In genomic region chr20:44247676-44248419, GRCh38 we compare ENCODE assay signal across 9 cellular contexts. TPM values are rescaled to one million over a fixed set of nuclear protein-coding genes. Genes with fewer than 3 reads are reported as not detected.
A peak's percentile ranks its signal among the peaks of the same experiment; 100 is the strongest.
DNase-seq lines count a peak whose midpoint lies in the region; ATAC-seq and TF ChIP-seq lines count a peak whose summit lies in the region.
"Had no signal": no experiment of that assay in that cellular context is flagged by ENCODE, and none has a peak within 500 bp of the region (broad histone marks: within the 10 kb centered on the region; RNA-seq: fewer than 3 reads in every experiment).

No MANE protein-coding gene starts in this region.

- no peak overlapping the region for H2BK120ac ChIP-seq in mesenchymal stem cell (ENCODE audit: low read depth, low read length)

- no peak overlapping the region for H3K27ac ChIP-seq in mesenchymal stem cell (ENCODE audit: low read length, poor library complexity, severe bottlenecking)
- H3K27ac ChIP-seq: skin epidermis had no signal

- 6% methylated on average over 16 of the region's 26 CpGs for WGBS in mesenchymal stem cell

- H3K14ac ChIP-seq in mesenchymal stem cell (ENCODE audit: low read length in 2 of 2) = peak overlapping the region in 1 of 2 experiments; percentile 19

- no peaks in the 10 kb centered on the region for H3K9me3 ChIP-seq in mesenchymal stem cell (ENCODE audit: control insufficient read depth, low read length)

- no peak overlapping the region for H3K4me2 ChIP-seq in mesenchymal stem cell (ENCODE audit: low read length, poor library complexity, severe bottlenecking)

- H2AK5ac ChIP-seq in mesenchymal stem cell (ENCODE audit: low read length, severe bottlenecking) = no peak overlapping the region

- H3K27me3 ChIP-seq in mesenchymal stem cell (ENCODE audit: control insufficient read depth in 1 of 2, insufficient read depth in 1 of 2, low read length in 2 of 2) = peaks cover 36 to 59% of the 10 kb centered on the region in 2 experiments

- no peak overlapping the region for H2BK15ac ChIP-seq in mesenchymal stem cell (ENCODE audit: low read depth, poor library complexity, severe bottlenecking)

- no peak overlapping the region for H4K8ac ChIP-seq in mesenchymal stem cell (ENCODE audit: low read length)

- H3K79me1 ChIP-seq in mesenchymal stem cell (replicated peaks; ENCODE audit: low read length, poor library complexity, severe bottlenecking) = no peaks in the 10 kb centered on the region

- no peak overlapping the region for H3K18ac ChIP-seq in mesenchymal stem cell (ENCODE audit: low read depth in 1 of 2, low read length in 2 of 2)

- no peak overlapping the region for H2AFZ ChIP-seq in mesenchymal stem cell (ENCODE audit: low read depth, low read length)

- DNase-seq in NCI-H226 (peak; percentile 50), cerebellar cortex (ENCODE audit: low spot score) (peak; percentile 33), mesenchymal stem cell (peak; percentile 46), NCI-H2107 (lab: John Stamatoyannopoulos, UW) (no peak), SW480 (ENCODE audit: low spot score) (no peak)

- ATAC-seq in GM18502 (IDR thresholded peaks at IDR 0.05; ENCODE audit: poor library complexity, unreplicated experiment) = no peak
- no peak for ATAC-seq in GM18505 (IDR thresholded peaks at IDR 0.05; ENCODE audit: unreplicated experiment)

- H3K4me1 ChIP-seq in mesenchymal stem cell (ENCODE audit: control insufficient read depth, insufficient read depth, low read depth, low read length) = peaks cover 7% of the 10 kb centered on the region

- peak; percentile 41; the same call in 1 of the 2 replicates for TF ChIP-seq CTCF in GM12875 (IDR thresholded peaks at IDR 0.05; ENCODE audit: borderline replicate concordance, insufficient read depth, low read depth, low read length)

- no peak overlapping the region for H2BK5ac ChIP-seq in mesenchymal stem cell (ENCODE audit: low read depth, low read length, poor library complexity, severe bottlenecking)

- no peaks in the 10 kb centered on the region for H3K36me3 ChIP-seq in mesenchymal stem cell (ENCODE audit: control insufficient read depth in 1 of 2, insufficient read depth in 2 of 2, low read depth in 1 of 2, low read length in 2 of 2)

- no peak for TF ChIP-seq POLR2A in GM18505 (IDR thresholded peaks at IDR 0.05; ENCODE audit: borderline replicate concordance, extremely low read depth, insufficient read depth, insufficient read length)

- no peak overlapping the region for H3K9ac ChIP-seq in mesenchymal stem cell (ENCODE audit: low read length)

- no peak overlapping the region for H3K4ac ChIP-seq in mesenchymal stem cell (ENCODE audit: low read depth in 1 of 2, low read length in 2 of 2)

- H3K4me3 ChIP-seq in GM12875 (ENCODE audit: low read depth, low read length) (no peak overlapping the region), mesenchymal stem cell (ENCODE audit: insufficient read depth in 1 of 2, low read depth in 1 of 2, low read length in 2 of 2) (no peak overlapping the region)
- H3K4me3 ChIP-seq: skin epidermis had no signal

- H4K91ac ChIP-seq in mesenchymal stem cell (ENCODE audit: low read length) = no peak overlapping the region

- H2BK12ac ChIP-seq in mesenchymal stem cell (ENCODE audit: low read length in 2 of 2) = no peak overlapping the region

- H3K23ac ChIP-seq in mesenchymal stem cell (ENCODE audit: low read length in 2 of 2) = peak overlapping the region in 1 of 2 experiments; percentile 37

RNA-seq across cellular contexts. Expression of gene GDAP1L1, which starts 0.7 kb away (rescaled TPM):
- not detected for polyA plus RNA-seq in mesenchymal stem cell (2013, experiment 1 of 2)
- 0.05 TPM for polyA plus RNA-seq in mesenchymal stem cell (2013, experiment 2 of 2)

RNA-seq across cellular contexts. Expression of gene OSER1, which starts 37.3 kb away (rescaled TPM):
- 18.7 TPM for polyA plus RNA-seq in mesenchymal stem cell (2013, experiment 1 of 2)
- 19.7 TPM for polyA plus RNA-seq in mesenchymal stem cell (2013, experiment 2 of 2)

Comparison
In these comparisons a context has a peak if more than half of its experiments do, and no peak if none do; other contexts are left out.
1. DNase-seq: peak in NCI-H226 (single experiment), cerebellar cortex (single experiment) and mesenchymal stem cell (single experiment); none in NCI-H2107 (single experiment) and SW480 (single experiment).